1 cellular context compared by ENCODE assay signal in the genomic region with DNA sequence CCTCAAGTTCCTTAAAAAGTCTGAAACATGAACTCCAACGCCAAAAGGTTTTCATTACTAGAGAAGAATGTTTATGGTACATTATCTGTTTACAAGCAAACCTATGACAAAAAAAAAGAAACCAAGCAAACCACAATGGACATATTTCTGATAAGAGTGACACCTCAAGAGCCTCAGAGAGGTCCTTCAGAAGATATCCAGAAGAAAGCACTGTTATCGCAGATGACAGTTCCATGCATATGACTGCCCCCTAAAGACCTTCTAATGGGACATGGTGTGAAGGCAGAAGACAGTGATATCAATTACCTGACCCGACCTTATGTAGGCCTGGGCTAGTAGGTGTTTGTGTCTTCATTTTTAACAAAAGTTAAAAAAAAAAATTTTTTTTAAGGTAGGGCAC.
TF ChIP-seq lines count a peak whose summit lies in the region.

No MANE protein-coding gene starts in this region.

TF ChIP-seq in GM12878, 131 proteins besides CTCF, POLR2A, EP300 and RAD21:
- TF ChIP-seq ETV6 (conservative IDR thresholded peaks at IDR 0.05 in 1 of 2, IDR thresholded peaks at IDR 0.05 in 1 of 2; ENCODE audit: borderline replicate concordance in 1 of 2, low read depth in 1 of 2), result no peak
- TF ChIP-seq, protein P1, sequence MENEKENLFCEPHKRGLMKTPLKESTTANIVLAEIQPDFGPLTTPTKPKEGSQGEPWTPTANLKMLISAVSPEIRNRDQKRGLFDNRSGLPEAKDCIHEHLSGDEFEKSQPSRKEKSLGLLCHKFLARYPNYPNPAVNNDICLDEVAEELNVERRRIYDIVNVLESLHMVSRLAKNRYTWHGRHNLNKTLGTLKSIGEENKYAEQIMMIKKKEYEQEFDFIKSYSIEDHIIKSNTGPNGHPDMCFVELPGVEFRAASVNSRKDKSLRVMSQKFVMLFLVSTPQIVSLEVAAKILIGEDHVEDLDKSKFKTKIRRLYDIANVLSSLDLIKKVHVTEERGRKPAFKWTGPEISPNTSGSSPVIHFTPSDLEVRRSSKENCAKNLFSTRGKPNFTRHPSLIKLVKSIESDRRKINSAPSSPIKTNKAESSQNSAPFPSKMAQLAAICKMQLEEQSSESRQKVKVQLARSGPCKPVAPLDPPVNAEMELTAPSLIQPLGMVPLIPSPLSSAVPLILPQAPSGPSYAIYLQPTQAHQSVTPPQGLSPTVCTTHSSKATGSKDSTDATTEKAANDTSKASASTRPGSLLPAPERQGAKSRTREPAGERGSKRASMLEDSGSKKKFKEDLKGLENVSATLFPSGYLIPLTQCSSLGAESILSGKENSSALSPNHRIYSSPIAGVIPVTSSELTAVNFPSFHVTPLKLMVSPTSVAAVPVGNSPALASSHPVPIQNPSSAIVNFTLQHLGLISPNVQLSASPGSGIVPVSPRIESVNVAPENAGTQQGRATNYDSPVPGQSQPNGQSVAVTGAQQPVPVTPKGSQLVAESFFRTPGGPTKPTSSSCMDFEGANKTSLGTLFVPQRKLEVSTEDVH (IDR thresholded peaks at IDR 0.05; ENCODE audit: low read depth, partially characterized antibody), result no peak
- TF ChIP-seq ZNF217 (IDR thresholded peaks at IDR 0.05), result no peak
- TF ChIP-seq, protein P2, sequence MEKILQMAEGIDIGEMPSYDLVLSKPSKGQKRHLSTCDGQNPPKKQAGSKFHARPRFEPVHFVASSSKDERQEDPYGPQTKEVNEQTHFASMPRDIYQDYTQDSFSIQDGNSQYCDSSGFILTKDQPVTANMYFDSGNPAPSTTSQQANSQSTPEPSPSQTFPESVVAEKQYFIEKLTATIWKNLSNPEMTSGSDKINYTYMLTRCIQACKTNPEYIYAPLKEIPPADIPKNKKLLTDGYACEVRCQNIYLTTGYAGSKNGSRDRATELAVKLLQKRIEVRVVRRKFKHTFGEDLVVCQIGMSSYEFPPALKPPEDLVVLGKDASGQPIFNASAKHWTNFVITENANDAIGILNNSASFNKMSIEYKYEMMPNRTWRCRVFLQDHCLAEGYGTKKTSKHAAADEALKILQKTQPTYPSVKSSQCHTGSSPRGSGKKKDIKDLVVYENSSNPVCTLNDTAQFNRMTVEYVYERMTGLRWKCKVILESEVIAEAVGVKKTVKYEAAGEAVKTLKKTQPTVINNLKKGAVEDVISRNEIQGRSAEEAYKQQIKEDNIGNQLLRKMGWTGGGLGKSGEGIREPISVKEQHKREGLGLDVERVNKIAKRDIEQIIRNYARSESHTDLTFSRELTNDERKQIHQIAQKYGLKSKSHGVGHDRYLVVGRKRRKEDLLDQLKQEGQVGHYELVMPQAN (conservative IDR thresholded peaks at IDR 0.05), result no peak
- TF ChIP-seq GABPA (IDR thresholded peaks at IDR 0.05; ENCODE audit: low read depth), result no peak
- no peak for TF ChIP-seq EZH2 (IDR thresholded peaks at IDR 0.05; ENCODE audit: borderline replicate concordance, control insufficient read depth, low read depth, low read length)
- TF ChIP-seq ZBED1 (IDR thresholded peaks at IDR 0.05; ENCODE audit: borderline replicate concordance), result no peak
- TF ChIP-seq CBFB (IDR thresholded peaks at IDR 0.05; ENCODE audit: low read depth), result no peak
- TF ChIP-seq POLR2AphosphoS5 (IDR thresholded peaks at IDR 0.05; ENCODE audit: low read length), result no peak
- TF ChIP-seq, protein P3, sequence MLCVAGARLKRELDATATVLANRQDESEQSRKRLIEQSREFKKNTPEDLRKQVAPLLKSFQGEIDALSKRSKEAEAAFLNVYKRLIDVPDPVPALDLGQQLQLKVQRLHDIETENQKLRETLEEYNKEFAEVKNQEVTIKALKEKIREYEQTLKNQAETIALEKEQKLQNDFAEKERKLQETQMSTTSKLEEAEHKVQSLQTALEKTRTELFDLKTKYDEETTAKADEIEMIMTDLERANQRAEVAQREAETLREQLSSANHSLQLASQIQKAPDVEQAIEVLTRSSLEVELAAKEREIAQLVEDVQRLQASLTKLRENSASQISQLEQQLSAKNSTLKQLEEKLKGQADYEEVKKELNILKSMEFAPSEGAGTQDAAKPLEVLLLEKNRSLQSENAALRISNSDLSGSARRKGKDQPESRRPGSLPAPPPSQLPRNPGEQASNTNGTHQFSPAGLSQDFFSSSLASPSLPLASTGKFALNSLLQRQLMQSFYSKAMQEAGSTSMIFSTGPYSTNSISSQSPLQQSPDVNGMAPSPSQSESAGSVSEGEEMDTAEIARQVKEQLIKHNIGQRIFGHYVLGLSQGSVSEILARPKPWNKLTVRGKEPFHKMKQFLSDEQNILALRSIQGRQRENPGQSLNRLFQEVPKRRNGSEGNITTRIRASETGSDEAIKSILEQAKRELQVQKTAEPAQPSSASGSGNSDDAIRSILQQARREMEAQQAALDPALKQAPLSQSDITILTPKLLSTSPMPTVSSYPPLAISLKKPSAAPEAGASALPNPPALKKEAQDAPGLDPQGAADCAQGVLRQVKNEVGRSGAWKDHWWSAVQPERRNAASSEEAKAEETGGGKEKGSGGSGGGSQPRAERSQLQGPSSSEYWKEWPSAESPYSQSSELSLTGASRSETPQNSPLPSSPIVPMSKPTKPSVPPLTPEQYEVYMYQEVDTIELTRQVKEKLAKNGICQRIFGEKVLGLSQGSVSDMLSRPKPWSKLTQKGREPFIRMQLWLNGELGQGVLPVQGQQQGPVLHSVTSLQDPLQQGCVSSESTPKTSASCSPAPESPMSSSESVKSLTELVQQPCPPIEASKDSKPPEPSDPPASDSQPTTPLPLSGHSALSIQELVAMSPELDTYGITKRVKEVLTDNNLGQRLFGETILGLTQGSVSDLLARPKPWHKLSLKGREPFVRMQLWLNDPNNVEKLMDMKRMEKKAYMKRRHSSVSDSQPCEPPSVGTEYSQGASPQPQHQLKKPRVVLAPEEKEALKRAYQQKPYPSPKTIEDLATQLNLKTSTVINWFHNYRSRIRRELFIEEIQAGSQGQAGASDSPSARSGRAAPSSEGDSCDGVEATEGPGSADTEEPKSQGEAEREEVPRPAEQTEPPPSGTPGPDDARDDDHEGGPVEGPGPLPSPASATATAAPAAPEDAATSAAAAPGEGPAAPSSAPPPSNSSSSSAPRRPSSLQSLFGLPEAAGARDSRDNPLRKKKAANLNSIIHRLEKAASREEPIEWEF (IDR thresholded peaks at IDR 0.05; ENCODE audit: insufficient replicate concordance, low read depth, low read length), result no peak
- TF ChIP-seq, protein P4, sequence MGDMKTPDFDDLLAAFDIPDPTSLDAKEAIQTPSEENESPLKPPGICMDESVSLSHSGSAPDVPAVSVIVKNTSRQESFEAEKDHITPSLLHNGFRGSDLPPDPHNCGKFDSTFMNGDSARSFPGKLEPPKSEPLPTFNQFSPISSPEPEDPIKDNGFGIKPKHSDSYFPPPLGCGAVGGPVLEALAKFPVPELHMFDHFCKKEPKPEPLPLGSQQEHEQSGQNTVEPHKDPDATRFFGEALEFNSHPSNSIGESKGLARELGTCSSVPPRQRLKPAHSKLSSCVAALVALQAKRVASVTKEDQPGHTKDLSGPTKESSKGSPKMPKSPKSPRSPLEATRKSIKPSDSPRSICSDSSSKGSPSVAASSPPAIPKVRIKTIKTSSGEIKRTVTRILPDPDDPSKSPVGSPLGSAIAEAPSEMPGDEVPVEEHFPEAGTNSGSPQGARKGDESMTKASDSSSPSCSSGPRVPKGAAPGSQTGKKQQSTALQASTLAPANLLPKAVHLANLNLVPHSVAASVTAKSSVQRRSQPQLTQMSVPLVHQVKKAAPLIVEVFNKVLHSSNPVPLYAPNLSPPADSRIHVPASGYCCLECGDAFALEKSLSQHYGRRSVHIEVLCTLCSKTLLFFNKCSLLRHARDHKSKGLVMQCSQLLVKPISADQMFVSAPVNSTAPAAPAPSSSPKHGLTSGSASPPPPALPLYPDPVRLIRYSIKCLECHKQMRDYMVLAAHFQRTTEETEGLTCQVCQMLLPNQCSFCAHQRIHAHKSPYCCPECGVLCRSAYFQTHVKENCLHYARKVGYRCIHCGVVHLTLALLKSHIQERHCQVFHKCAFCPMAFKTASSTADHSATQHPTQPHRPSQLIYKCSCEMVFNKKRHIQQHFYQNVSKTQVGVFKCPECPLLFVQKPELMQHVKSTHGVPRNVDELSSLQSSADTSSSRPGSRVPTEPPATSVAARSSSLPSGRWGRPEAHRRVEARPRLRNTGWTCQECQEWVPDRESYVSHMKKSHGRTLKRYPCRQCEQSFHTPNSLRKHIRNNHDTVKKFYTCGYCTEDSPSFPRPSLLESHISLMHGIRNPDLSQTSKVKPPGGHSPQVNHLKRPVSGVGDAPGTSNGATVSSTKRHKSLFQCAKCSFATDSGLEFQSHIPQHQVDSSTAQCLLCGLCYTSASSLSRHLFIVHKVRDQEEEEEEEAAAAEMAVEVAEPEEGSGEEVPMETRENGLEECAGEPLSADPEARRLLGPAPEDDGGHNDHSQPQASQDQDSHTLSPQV (IDR thresholded peaks at IDR 0.05), result no peak
- no peak for TF ChIP-seq ZNF274 (IDR thresholded peaks at IDR 0.05; ENCODE audit: insufficient read depth, insufficient read length)
